Comparison of ENCODE assay signal across 17 cellular contexts in genomic region chr2:161825429-161825828, GRCh38.
DNase-seq lines count a peak whose midpoint lies in the region; ATAC-seq, FAIRE-seq and TF ChIP-seq lines count a peak whose summit lies in the region.
"Had no signal": no experiment of that assay in that cellular context is flagged by ENCODE, and none has a peak within 500 bp of the region (broad histone marks: within the 10 kb centered on the region; RNA-seq: fewer than 3 reads in every experiment).

No MANE protein-coding gene starts in this region.

- no peak for ATAC-seq in CD8-positive, alpha-beta T cell

- peaks cover 3% of the 10 kb centered on the region for H3K27me3 Mint-ChIP-seq in CD8-positive, alpha-beta T cell (ENCODE audit: low read depth)
- H3K27me3 Mint-ChIP-seq: CD8-positive, alpha-beta memory T cell; IgD-negative memory B cell had no signal

- no peaks in the 10 kb centered on the region for H3K36me3 Mint-ChIP-seq in CD8-positive, alpha-beta T cell
- H3K36me3 Mint-ChIP-seq: CD8-positive, alpha-beta memory T cell; IgD-negative memory B cell had no signal

- no peaks in the 10 kb centered on the region for H3K4me1 Mint-ChIP-seq in CD8-positive, alpha-beta T cell (ENCODE audit: low read depth)
- H3K4me1 Mint-ChIP-seq: CD8-positive, alpha-beta memory T cell; IgD-negative memory B cell had no signal

- no peak overlapping the region for H3K4me3 ChIP-seq in CD8-positive, alpha-beta T cell (ENCODE audit: low read depth, low read length)
- H3K4me3 ChIP-seq: HAP-1, SJSA1 had no signal

- H3K27ac ChIP-seq in CD8-positive, alpha-beta T cell (ENCODE audit: low read depth, low read length) = no peak overlapping the region
- H3K27ac ChIP-seq: 22Rv1, SJSA1 had no signal

- no peaks in the 10 kb centered on the region for H3K9me3 ChIP-seq in CD8-positive, alpha-beta T cell (ENCODE audit: low read length)
- H3K9me3 ChIP-seq: HAP-1, SJSA1 had no signal

- peak; percentile 6 for DNase-seq in DMS153 (lab: John Stamatoyannopoulos, UW)
- no peak for DNase-seq in DMS153 treated with DMSO at 0.1 percent for 48 hours (lab: John Stamatoyannopoulos, UW; ENCODE audit: unreplicated experiment)
- DNase-seq in stimulated activated CD4-positive, alpha-beta T cell treated with anti-CD3 and anti-CD28 coated beads, Interleukin-1b, Interleukin-23, amount 100 ng/mL, for 48 hours = peak; percentile 7
- no peak for DNase-seq in stimulated activated CD4-positive, alpha-beta T cell treated with anti-CD3 and anti-CD28 coated beads, Interleukin-4, amount 100 ng/mL, for 24 hours
- DNase-seq in glomerular visceral epithelial cell (ENCODE audit: extremely low spot score) = peak; percentile 64
- DNase-seq in CD8-positive, alpha-beta T cell = no peak
- DNase-seq in hepatic stellate cell (ENCODE audit: low spot score) = no peak
- DNase-seq in frontal cortex (ENCODE audit: low spot score in 2 of 2) = no peak
- DNase-seq: CD8-positive, alpha-beta memory T cell; NCI-H2107; NCI-H226; NCI-H526; OCI-M1 had no signal

- no peaks in the 10 kb centered on the region for H3K9me3 Mint-ChIP-seq in CD8-positive, alpha-beta T cell
- H3K9me3 Mint-ChIP-seq: CD8-positive, alpha-beta memory T cell; IgD-negative memory B cell had no signal

- H3K27ac Mint-ChIP-seq in CD8-positive, alpha-beta T cell = no peak overlapping the region
- H3K27ac Mint-ChIP-seq: CD8-positive, alpha-beta memory T cell; IgD-negative memory B cell had no signal

- FAIRE-seq in frontal cortex (lab: Jason Lieb, UNC) = no peak

- no peak for TF ChIP-seq CTCF in CD8-positive, alpha-beta T cell (IDR thresholded peaks at IDR 0.05)

- no peaks in the 10 kb centered on the region for H3K4me1 ChIP-seq in CD8-positive, alpha-beta T cell (ENCODE audit: insufficient read depth, low read length)
- H3K4me1 ChIP-seq: HAP-1, SJSA1 had no signal

- H3K36me3 ChIP-seq in CD8-positive, alpha-beta T cell (ENCODE audit: insufficient read depth, low read length) = no peaks in the 10 kb centered on the region
- H3K36me3 ChIP-seq: HAP-1, SJSA1 had no signal

- POLR2A ChIA-PET in CD8-positive, alpha-beta T cell (lab: Charles Lee) = no interaction called here

- H3K27me3 ChIP-seq in CD8-positive, alpha-beta T cell (ENCODE audit: insufficient read depth, low read length) = no peaks in the 10 kb centered on the region
- H3K27me3 ChIP-seq: SJSA1 had no signal

- H3K4me3 Mint-ChIP-seq in CD8-positive, alpha-beta T cell = no peak overlapping the region
- H3K4me3 Mint-ChIP-seq: CD8-positive, alpha-beta memory T cell; IgD-negative memory B cell had no signal

- CTCF ChIA-PET in CD8-positive, alpha-beta T cell (lab: Charles Lee) = no interaction called here

- intact Hi-C loops in CD8-positive, alpha-beta T cell (cut with DNase I, micrococcal nuclease) = no loop called here

Comparison
In these comparisons a context has a peak if more than half of its experiments do, and no peak if none do; other contexts are left out.
1. DNase-seq: peak in DMS153 (single experiment), stimulated activated CD4-positive, alpha-beta T cell treated with anti-CD3 and anti-CD28 coated beads, Interleukin-1b, Interleukin-23, amount 100 ng/mL, for 48 hours (single experiment) and glomerular visceral epithelial cell (single experiment); none in DMS153 treated with DMSO at 0.1 percent for 48 hours (single experiment), stimulated activated CD4-positive, alpha-beta T cell treated with anti-CD3 and anti-CD28 coated beads, Interleukin-4, amount 100 ng/mL, for 24 hours (single experiment), CD8-positive, alpha-beta T cell (0 of 7), hepatic stellate cell (single experiment) and frontal cortex (0 of 2).